21 cellular contexts compared by ENCODE assay signal in genomic region chr5:134430001-134430569, GRCh38. TPM values are rescaled to one million over a fixed set of nuclear protein-coding genes. Genes with fewer than 3 reads are reported as not detected.
DNase-seq lines count a peak whose midpoint lies in the region; ATAC-seq and TF ChIP-seq lines count a peak whose summit lies in the region.
"Had no signal": no experiment of that assay in that cellular context is flagged by ENCODE, and none has a peak within 500 bp of the region (broad histone marks: within the 10 kb centered on the region; RNA-seq: fewer than 3 reads in every experiment).

No MANE protein-coding gene starts in this region.

- H3K4me1 Mint-ChIP-seq in GM23338, result peaks cover 51% of the 10 kb centered on the region
- peaks cover 11% of the 10 kb centered on the region for H3K4me1 Mint-ChIP-seq in stimulated activated effector memory CD8-positive, alpha-beta T cell treated with anti-CD3 and anti-CD28 coated beads, Interleukin-12 subunit alpha, Interleukin-12 subunit beta, amount 100 ng/mL, for 72 hours
- H3K4me1 Mint-ChIP-seq: central memory CD8-positive, alpha-beta T cell; neural crest cell had no signal

- 0 out of 4 replicates have a peak, but pooled peaks of 1 of the 2 experiments have one; percentile 11 for TF ChIP-seq CTCF in GM23338 (conservative IDR thresholded peaks at IDR 0.05; ENCODE audit: low read depth in 2 of 2)

- H3K4me3 Mint-ChIP-seq in GM23338, result peak overlapping the region; percentile 70; the same call in 2 of the 3 replicates
- no peak overlapping the region for H3K4me3 Mint-ChIP-seq in stimulated activated effector memory CD8-positive, alpha-beta T cell treated with anti-CD3 and anti-CD28 coated beads, Interleukin-12 subunit alpha, Interleukin-12 subunit beta, amount 100 ng/mL, for 72 hours
- H3K4me3 Mint-ChIP-seq: activated naive CD8-positive, alpha-beta T cell treated with anti-CD3 and anti-CD28 coated beads for 36 hours; central memory CD8-positive, alpha-beta T cell; neural crest cell had no signal

- H3K36me3 Mint-ChIP-seq in GM23338 (ENCODE audit: low read depth), result peaks cover 20% of the 10 kb centered on the region
- H3K36me3 Mint-ChIP-seq in stimulated activated effector memory CD8-positive, alpha-beta T cell treated with anti-CD3 and anti-CD28 coated beads, Interleukin-12 subunit alpha, Interleukin-12 subunit beta, amount 100 ng/mL, for 72 hours, result no peaks in the 10 kb centered on the region
- H3K36me3 Mint-ChIP-seq: activated naive CD8-positive, alpha-beta T cell treated with anti-CD3 and anti-CD28 coated beads for 36 hours had no signal

- H3K27ac Mint-ChIP-seq in GM23338, result peak overlapping the region; percentile 65; the same call in 1 of the 2 replicates
- no peak overlapping the region for H3K27ac Mint-ChIP-seq in stimulated activated effector memory CD8-positive, alpha-beta T cell treated with anti-CD3 and anti-CD28 coated beads, Interleukin-12 subunit alpha, Interleukin-12 subunit beta, amount 100 ng/mL, for 72 hours
- H3K27ac Mint-ChIP-seq: activated naive CD8-positive, alpha-beta T cell treated with anti-CD3 and anti-CD28 coated beads for 36 hours had no signal

- H3K4me1 ChIP-seq in GM23338 (ENCODE audit: insufficient read depth), result peaks cover 22% of the 10 kb centered on the region
- H3K4me1 ChIP-seq: testis, vagina had no signal

- peak overlapping the region; percentile 96 for H3K27ac ChIP-seq in GM23338 (ENCODE audit: low read depth)
- H3K27ac ChIP-seq: C4-2B, GM23248, testis, vagina had no signal

- H4K20me1 ChIP-seq in GM23338 (replicated peaks; ENCODE audit: insufficient read depth), result no peaks in the 10 kb centered on the region

- H3F3A ChIP-seq in GM23338 (replicated peaks; ENCODE audit: low read depth), result peaks cover 5% of the 10 kb centered on the region; the same call in 1 of the 2 replicates

- H2AFZ ChIP-seq in GM23338, result no peak overlapping the region
- H2AFZ ChIP-seq: GM23248 had no signal

- H3K79me2 ChIP-seq in GM23338 (replicated peaks; ENCODE audit: insufficient read depth), result peaks cover 23% of the 10 kb centered on the region

- no peaks in the 10 kb centered on the region for H3K9me3 Mint-ChIP-seq in GM23338
- H3K9me3 Mint-ChIP-seq in stimulated activated effector memory CD8-positive, alpha-beta T cell treated with anti-CD3 and anti-CD28 coated beads, Interleukin-12 subunit alpha, Interleukin-12 subunit beta, amount 100 ng/mL, for 72 hours, result no peaks in the 10 kb centered on the region
- H3K9me3 Mint-ChIP-seq: activated naive CD8-positive, alpha-beta T cell treated with anti-CD3 and anti-CD28 coated beads for 36 hours; central memory CD8-positive, alpha-beta T cell; neural crest cell had no signal

- no peaks in the 10 kb centered on the region for H3K9me2 ChIP-seq in GM23338 (ENCODE audit: insufficient read depth)

- peaks cover 11% of the 10 kb centered on the region for H3K27me3 Mint-ChIP-seq in GM23338 (ENCODE audit: insufficient read depth, low read depth, poor library complexity)
- H3K27me3 Mint-ChIP-seq: activated naive CD8-positive, alpha-beta T cell treated with anti-CD3 and anti-CD28 coated beads for 36 hours had no signal

- H3K27me3 ChIP-seq in GM23338 (ENCODE audit: insufficient read depth), result no peaks in the 10 kb centered on the region
- H3K27me3 ChIP-seq: testis, vagina had no signal

- peak overlapping the region; percentile 41 for H3K4me3 ChIP-seq in GM23338
- H3K4me3 ChIP-seq: GM23248, testis, vagina had no signal

- no peaks in the 10 kb centered on the region for H3K36me3 ChIP-seq in GM23338 (ENCODE audit: insufficient read depth)
- H3K36me3 ChIP-seq: vagina had no signal

- H3K4me2 ChIP-seq in GM23338, result peak overlapping the region; percentile 76

- ATAC-seq in GM23338, result peak; percentile 75
- ATAC-seq in stimulated activated effector memory CD8-positive, alpha-beta T cell treated with anti-CD3 and anti-CD28 coated beads, Interleukin-12 subunit alpha, Interleukin-12 subunit beta, amount 100 ng/mL, for 72 hours, result peak; percentile 52
- ATAC-seq: SK-N-SH treated with all-trans-retinoic acid at 6 μM for 48 hours had no signal

- DNase-seq in GM23338 (ENCODE audit: low spot score), result peak; percentile 78
- DNase-seq in NCI-H82 treated with DMSO at 0.1 percent for 48 hours (lab: John Stamatoyannopoulos, UW; ENCODE audit: unreplicated experiment), result peak; percentile 93
- DNase-seq in fibroblast of peridontal ligament (ENCODE audit: extremely low read depth), result peak; percentile 9
- DNase-seq in stimulated activated effector memory CD8-positive, alpha-beta T cell treated with anti-CD3 and anti-CD28 coated beads, Interleukin-12 subunit alpha, Interleukin-12 subunit beta, amount 100 ng/mL, for 72 hours (ENCODE audit: low spot score in 2 of 2), result no peak
- no peak for DNase-seq in DMS79 treated with DMSO at 0.1 percent for 48 hours (lab: John Stamatoyannopoulos, UW)
- no peak for DNase-seq in NCI-H1048 (lab: John Stamatoyannopoulos, UW)
- no peak for DNase-seq in stimulated activated naive CD4-positive, alpha-beta T cell (lab: John Stamatoyannopoulos, UW)
- DNase-seq: activated CD8-positive, alpha-beta memory T cell treated with anti-CD3 and anti-CD28 coated beads, Interleukin-2, amount 50 U/mL, for 48 hours; activated naive CD8-positive, alpha-beta T cell treated with anti-CD3 and anti-CD28 coated beads for 36 hours; DMS153; foreskin fibroblast; GDM1; GM23248; NCI-H1930; NCI-H446; testis had no signal

TF ChIP-seq in GM23338, 12 proteins besides CTCF, POLR2A, EP300 and RAD21:
- TF ChIP-seq ZNF462 (CRISPR knock-in tag; IDR thresholded peaks at IDR 0.05), result 0 out of 2 replicates have a peak, but pooled peaks have one; percentile 27
- no peak for TF ChIP-seq NANOG (IDR thresholded peaks at IDR 0.05; ENCODE audit: borderline replicate concordance)
- no peak for TF ChIP-seq EZH2 (IDR thresholded peaks at IDR 0.05; ENCODE audit: low read depth, unreplicated experiment)

RNA-seq across cellular contexts. Expression of gene CDKN2AIPNL, which starts 18.4 kb away (rescaled TPM):
- total RNA-seq in GM23338 (2014; rRNA removed; shearing (Covaris generic)), result 51.4 and 53.5 TPM in 2 replicates
- 72.5 and 79.5 TPM in 2 replicates for polyA plus RNA-seq in GM23338 (2016; fragmentation: Nextera tagmentation; extraction: Ambion mirVana)

RNA-seq across cellular contexts. Expression of gene UBE2B, which starts 58.7 kb away (rescaled TPM):
- total RNA-seq in GM23338 (2014; rRNA removed; shearing (Covaris generic)), result 19.3 and 22.1 TPM in 2 replicates
- 184 and 187 TPM in 2 replicates for polyA plus RNA-seq in GM23338 (2016; fragmentation: Nextera tagmentation; extraction: Ambion mirVana)

Comparison
In these comparisons a context has a peak if more than half of its experiments do, and no peak if none do; other contexts are left out.
1. DNase-seq: peak in GM23338 (single experiment), NCI-H82 treated with DMSO at 0.1 percent for 48 hours (single experiment) and fibroblast of peridontal ligament (single experiment); none in stimulated activated effector memory CD8-positive, alpha-beta T cell treated with anti-CD3 and anti-CD28 coated beads, Interleukin-12 subunit alpha, Interleukin-12 subunit beta, amount 100 ng/mL, for 72 hours (0 of 2), DMS79 treated with DMSO at 0.1 percent for 48 hours (single experiment), NCI-H1048 (single experiment) and stimulated activated naive CD4-positive, alpha-beta T cell (0 of 6).